ENCODE assay signal across 4 cellular contexts in genomic region chr7:140810385-140810784, GRCh38.
"Had no signal": no experiment of that assay in that cellular context is flagged by ENCODE, and none has a peak within 500 bp of the region (broad histone marks: within the 10 kb centered on the region; RNA-seq: fewer than 3 reads in every experiment).

No MANE protein-coding gene starts in this region.

- H3K9me3 Mint-ChIP-seq: IgD-negative memory B cell had no signal

- H3K36me3 ChIP-seq: HAP-1 had no signal

- DNase-seq: GOT3 had no signal

- H3K4me3 ChIP-seq: GM23248, HAP-1 had no signal

- H3K4me3 Mint-ChIP-seq: IgD-negative memory B cell had no signal

- H3K27me3 Mint-ChIP-seq: IgD-negative memory B cell had no signal

- H3K27ac ChIP-seq: GM23248 had no signal

- H3K9ac ChIP-seq: GM23248 had no signal

- H3K9me3 ChIP-seq: HAP-1 had no signal

- H2AFZ ChIP-seq: GM23248 had no signal
